ENCODE assay signal across 11 cellular contexts in genomic region chr1:53550201-53550741, GRCh38.
DNase-seq lines count a peak whose midpoint lies in the region; ATAC-seq and TF ChIP-seq lines count a peak whose summit lies in the region.
"Had no signal": no experiment of that assay in that cellular context is flagged by ENCODE, and none has a peak within 500 bp of the region (broad histone marks: within the 10 kb centered on the region; RNA-seq: fewer than 3 reads in every experiment).

No MANE protein-coding gene starts in this region.

- intact Hi-C loops in left ventricle myocardium superior (cut with micrococcal nuclease): no loop called here

- no peak overlapping the region for H3K4me3 Mint-ChIP-seq in WTC11

- ATAC-seq in activated CD4-positive, CD25-positive, alpha-beta regulatory T cell treated with anti-CD3 and anti-CD28 coated beads, Interleukin-2, amount 50 U/mL, for 24 hours: no peak
- ATAC-seq in WTC11 (no peak), left ventricle myocardium superior (no peak), GM18907 (IDR thresholded peaks at IDR 0.05; ENCODE audit: unreplicated experiment) (no peak)
- peak; percentile 12 for ATAC-seq in stimulated activated naive CD8-positive, alpha-beta T cell treated with anti-CD3 and anti-CD28 coated beads, Interleukin-15, Interleukin-2, amounts not matched to agents 100 U/mL and 50 U/mL, for 24 hours
- ATAC-seq: mucosa of descending colon had no signal

- H3K9me3 Mint-ChIP-seq in WTC11: no peaks in the 10 kb centered on the region

- no peaks in the 10 kb centered on the region for H3K36me3 Mint-ChIP-seq in WTC11

- POLR2A ChIA-PET in WTC11 (lab: Charles Lee): no interaction called here

- H3K27ac Mint-ChIP-seq in WTC11: no peak overlapping the region

- CTCF ChIA-PET in WTC11 (lab: Charles Lee): interaction anchor here (1.0 kb wide), 1 partner anchor 64 kb away, joined by 3 read pairs; no protein-coding TSS in a partner anchor

- DNase-seq in activated CD4-positive, CD25-positive, alpha-beta regulatory T cell treated with anti-CD3 and anti-CD28 coated beads, Interleukin-2, amount 50 U/mL, for 72 hours: peak; percentile 17
- DNase-seq in WTC11 (ENCODE audit: low spot score) (peak; percentile 4), left ventricle myocardium superior (peak; percentile 10), NCI-H1436 (lab: John Stamatoyannopoulos, UW) (no peak), NCI-H2227 (lab: John Stamatoyannopoulos, UW; ENCODE audit: unreplicated experiment) (no peak)
- no peak for DNase-seq in stimulated activated naive CD8-positive, alpha-beta T cell treated with anti-CD3 and anti-CD28 coated beads, Interleukin-15, Interleukin-2, amounts not matched to agents 100 U/mL and 50 U/mL, for 24 hours
- DNase-seq: NCI-H187 treated with DMSO at 0.1 percent for 48 hours, T-helper 1 cell had no signal

- no peak for TF ChIP-seq CTCF in WTC11 (IDR thresholded peaks at IDR 0.05)

- H3K27me3 Mint-ChIP-seq in WTC11 (ENCODE audit: low read depth): peaks cover 2% of the 10 kb centered on the region; the same call in 1 of the 2 replicates

- peaks cover 14% of the 10 kb centered on the region for H3K4me1 Mint-ChIP-seq in WTC11

TF ChIP-seq in WTC11, 78 proteins besides CTCF, POLR2A, EP300 and RAD21:
- TF ChIP-seq NR3C1 (CRISPR knock-in tag; conservative IDR thresholded peaks at IDR 0.05; ENCODE audit: low read depth): no peak
- no peak for TF ChIP-seq ELF4 (CRISPR knock-in tag; IDR thresholded peaks at IDR 0.05; ENCODE audit: low read depth)
- TF ChIP-seq FOXP4 (CRISPR knock-in tag; IDR thresholded peaks at IDR 0.05): no peak
- no peak for TF ChIP-seq SOX15 (CRISPR knock-in tag; IDR thresholded peaks at IDR 0.05)
- TF ChIP-seq ZNF423 (CRISPR knock-in tag; IDR thresholded peaks at IDR 0.05): no peak
- no peak for TF ChIP-seq JAZF1 (CRISPR knock-in tag; IDR thresholded peaks at IDR 0.05)
- TF ChIP-seq ZNF671 (CRISPR knock-in tag; IDR thresholded peaks at IDR 0.05): no peak
- TF ChIP-seq ZNF232 (CRISPR knock-in tag; IDR thresholded peaks at IDR 0.05): no peak
- TF ChIP-seq ZNF512 (CRISPR knock-in tag; IDR thresholded peaks at IDR 0.05; ENCODE audit: borderline replicate concordance): no peak
- TF ChIP-seq FOXK1 (CRISPR knock-in tag; IDR thresholded peaks at IDR 0.05): no peak

Comparison
In these comparisons a context has a peak if more than half of its experiments do, and no peak if none do; other contexts are left out.
1. DNase-seq: peak in activated CD4-positive, CD25-positive, alpha-beta regulatory T cell treated with anti-CD3 and anti-CD28 coated beads, Interleukin-2, amount 50 U/mL, for 72 hours (single experiment), WTC11 (single experiment) and left ventricle myocardium superior (single experiment); none in stimulated activated naive CD8-positive, alpha-beta T cell treated with anti-CD3 and anti-CD28 coated beads, Interleukin-15, Interleukin-2, amounts not matched to agents 100 U/mL and 50 U/mL, for 24 hours (single experiment), NCI-H1436 (single experiment) and NCI-H2227 (single experiment).